Comparison of ENCODE assay signal across 8 cellular contexts in the genomic region with DNA sequence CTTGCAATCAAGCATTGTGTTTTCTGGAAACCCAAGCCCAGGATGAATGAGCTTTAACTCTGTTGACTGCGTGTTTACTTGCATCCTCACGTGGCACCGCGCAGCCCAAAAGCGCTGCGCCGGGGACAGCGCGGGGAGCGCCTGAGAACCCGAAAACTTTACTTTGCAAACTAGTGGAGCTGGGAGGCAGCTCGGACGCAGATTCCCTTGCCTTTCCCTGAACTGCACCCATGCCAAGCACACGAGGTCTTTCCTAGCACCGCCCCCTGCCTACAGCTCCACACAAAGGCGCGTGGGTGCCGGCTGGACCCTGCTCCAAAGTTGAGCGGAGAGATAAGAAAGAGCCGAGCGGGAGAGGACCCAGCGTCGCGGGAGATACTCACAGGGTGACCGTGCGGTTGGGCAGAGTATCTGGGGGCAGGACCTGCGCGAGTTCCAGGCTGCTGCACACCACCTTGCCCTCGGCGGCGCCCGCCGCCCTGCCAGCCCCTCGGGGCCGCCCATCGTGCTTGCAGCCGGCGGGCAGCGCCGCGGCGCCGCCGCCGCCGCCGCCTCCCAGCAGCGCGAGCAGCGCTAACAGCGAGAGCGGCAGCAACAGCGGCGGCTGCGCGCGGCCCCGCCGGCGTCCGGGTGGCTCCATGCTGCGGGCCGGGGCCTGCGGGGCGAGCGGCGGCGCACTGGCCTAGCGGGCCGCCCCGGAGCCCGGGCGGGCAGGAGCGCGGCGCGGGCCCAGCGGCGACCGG. TPM values are rescaled to one million over a fixed set of nuclear protein-coding genes. Genes with fewer than 3 reads are reported as not detected.
DNase-seq lines count a peak whose midpoint lies in the region; ATAC-seq and TF ChIP-seq lines count a peak whose summit lies in the region.

No MANE protein-coding gene starts in this region.

- intact Hi-C loops in psoas muscle (cut with DNase I) = loop anchor here (5.0 kb wide), 2 partner anchors 58 to 92 kb away; no protein-coding TSS in a partner anchor

- in situ Hi-C loops in astrocyte of the cerebellum (cut with HindIII; ENCODE audit: low sequenced_read_pairs) = no loop called here

- WGBS in psoas muscle, 3 donors = 0 to 1% (median 1%) methylated on average over 44 to 80 of the region's 80 CpGs

- H3K4me1 ChIP-seq in Peyer's patch (peaks cover 0 to 8% (median 0%) of the 10 kb centered on the region in 4 donors), psoas muscle (peaks cover 40% of the 10 kb centered on the region)

- H3K4me3 ChIP-seq in HL-60 (replicated peaks; ENCODE audit: insufficient read depth, low read length) (peak overlapping the region; percentile 55), Peyer's patch (peak overlapping the region; percentile 35 to 73 (median 52)), astrocyte of the cerebellum (ENCODE audit: low read depth, low read length) (peak overlapping the region; percentile 76), psoas muscle (peak overlapping the region; percentile 83)

- no peaks in the 10 kb centered on the region for H3K36me3 ChIP-seq in Peyer's patch
- H3K36me3 ChIP-seq in psoas muscle (ENCODE audit: insufficient read depth in 1 of 2, low read depth in 1 of 2) = no peaks in the 10 kb centered on the region

- H3K27ac ChIP-seq in HL-60 (replicated peaks) = peak overlapping the region; percentile 77
- peak overlapping the region in 3 of 4 donors; percentile 55 to 91 (median 82) for H3K27ac ChIP-seq in Peyer's patch
- H3K27ac ChIP-seq in psoas muscle = peak overlapping the region; percentile 96

- TF ChIP-seq POLR2A in Peyer's patch (IDR thresholded peaks at IDR 0.05) = no peak

- peak; percentile 61 to 73 (median 66) for ATAC-seq in psoas muscle
- no peak for ATAC-seq in GM19397 (IDR thresholded peaks at IDR 0.05; ENCODE audit: unreplicated experiment)

- DNase-seq in activated CD4-positive, CD25-positive, alpha-beta regulatory T cell treated with anti-CD3 and anti-CD28 coated beads, Interleukin-2, amount 50 U/mL, for 72 hours = peak; percentile 31
- no peak for DNase-seq in activated CD4-positive, CD25-positive, alpha-beta regulatory T cell (lab: John Stamatoyannopoulos, UW)
- DNase-seq in HL-60 (ENCODE audit: low read depth in 1 of 2, low spot score in 1 of 2) (peak in 1 of 2 experiments; percentile 52), Peyer's patch (peak in 2 of 3 donors; percentile 77 to 82), astrocyte of the cerebellum (ENCODE audit: low read depth) (peak; percentile 26), hepatic stellate cell (ENCODE audit: low spot score) (peak; percentile 63), psoas muscle (peak; percentile 65 to 78)

- H3K27me3 ChIP-seq in HL-60 (ENCODE audit: insufficient read depth, poor library complexity, severe bottlenecking) (no peaks in the 10 kb centered on the region), Peyer's patch (no peaks in the 10 kb centered on the region), psoas muscle (ENCODE audit: insufficient read depth in 3 of 3, low read length in 2 of 3) (no peaks in the 10 kb centered on the region)

- no peaks in the 10 kb centered on the region for H3K9me3 ChIP-seq in Peyer's patch
- H3K9me3 ChIP-seq in psoas muscle = no peaks in the 10 kb centered on the region

- no peak for TF ChIP-seq CTCF in HL-60 (IDR thresholded peaks at IDR 0.05; ENCODE audit: insufficient read depth, low read length)
- peak in 3 of 6 experiments; percentile 9 to 33 (median 17) for TF ChIP-seq CTCF in Peyer's patch (IDR thresholded peaks at IDR 0.05)
- TF ChIP-seq CTCF in astrocyte of the cerebellum (IDR thresholded peaks at IDR 0.05; ENCODE audit: low read depth, low read length, missing control alignments) = peak; percentile 20
- peak; percentile 3 for TF ChIP-seq CTCF in psoas muscle (IDR thresholded peaks at IDR 0.05)

RNA-seq across cellular contexts. Expression of gene ADGRA3, which starts 0.6 kb away (rescaled TPM):
- 10 to 100 TPM; 19.6 to 58.2 (median 35.1) TPM for total RNA-seq in Peyer's patch
- 10 to 100 TPM; 19.0 to 32.1 (median 23.2) TPM for total RNA-seq in psoas muscle
- polyA plus RNA-seq in psoas muscle = 10 to 100 TPM in 2 of 3 donors, 1 to 10 TPM in 1; 7.4 to 17.5 (median 16.9) TPM

Comparison
In these comparisons a context has a peak if more than half of its experiments do, and no peak if none do; other contexts are left out.
1. DNase-seq: peak in activated CD4-positive, CD25-positive, alpha-beta regulatory T cell treated with anti-CD3 and anti-CD28 coated beads, Interleukin-2, amount 50 U/mL, for 72 hours (single experiment), Peyer's patch (2 of 3), astrocyte of the cerebellum (single experiment), hepatic stellate cell (single experiment) and psoas muscle (2 of 2); none in activated CD4-positive, CD25-positive, alpha-beta regulatory T cell (0 of 4).
2. Peak in every context shown above with its lines, with median percentiles within 50 percentile points of each other: H3K27ac ChIP-seq and H3K4me3 ChIP-seq.